8 cellular contexts compared by ENCODE assay signal in genomic region chr6:125314019-125314581, GRCh38. TPM values are rescaled to one million over a fixed set of nuclear protein-coding genes. Genes with fewer than 3 reads are reported as not detected.
DNase-seq lines count a peak whose midpoint lies in the region; ATAC-seq and TF ChIP-seq lines count a peak whose summit lies in the region.

No MANE protein-coding gene starts in this region.

- POLR2A ChIA-PET in activated CD4-positive, alpha-beta memory T cell treated with anti-CD3 and anti-CD28 coated beads, Interleukin-2, amount 10 ng/mL, durations not matched to agents 7 days and 5 days (lab: Charles Lee) = no interaction called here
- POLR2A ChIA-PET in naive thymus-derived CD8-positive, alpha-beta T cell (lab: Charles Lee) = no interaction called here

- H4K20me1 ChIP-seq in fibroblast of lung (ENCODE audit: control insufficient read depth, extremely low read depth, insufficient read depth, low read length) = no peaks in the 10 kb centered on the region

- H3K4me3 ChIP-seq in fibroblast of lung (replicated peaks in 1 of 4; ENCODE audit: control extremely low read depth in 1 of 4, insufficient read depth in 1 of 4, low read depth in 3 of 4, low read length in 4 of 4) = no peak overlapping the region

- CTCF ChIA-PET in activated CD4-positive, alpha-beta memory T cell treated with anti-CD3 and anti-CD28 coated beads, Interleukin-2, amount 10 ng/mL, durations not matched to agents 7 days and 5 days (lab: Charles Lee) = interaction anchor here (1.0 to 8.4 kb wide), 8 partner anchors 9 to 689 kb away, joined by 3 to 194 read pairs (median 5); partner anchors contain the start of genes HDDC2 and HINT3

- H3K27me3 Mint-ChIP-seq in activated CD4-positive, alpha-beta memory T cell treated with anti-CD3 and anti-CD28 coated beads, Interleukin-2, amount 10 ng/mL, durations not matched to agents 7 days and 5 days = peaks cover 13% of the 10 kb centered on the region
- peaks cover 0 to 13% (median 10%) of the 10 kb centered on the region in 5 donors for H3K27me3 Mint-ChIP-seq in naive thymus-derived CD8-positive, alpha-beta T cell

- no peaks in the 10 kb centered on the region for H3K9me3 Mint-ChIP-seq in activated CD4-positive, alpha-beta memory T cell treated with anti-CD3 and anti-CD28 coated beads, Interleukin-2, amount 10 ng/mL, durations not matched to agents 7 days and 5 days
- H3K9me3 Mint-ChIP-seq in naive thymus-derived CD8-positive, alpha-beta T cell = no peaks in the 10 kb centered on the region

- no peaks in the 10 kb centered on the region for H3K9me3 ChIP-seq in fibroblast of lung (ENCODE audit: control insufficient read depth, insufficient read depth, low read depth, low read length)

- H3K27ac ChIP-seq in fibroblast of lung (ENCODE audit: insufficient read depth, low read length) = no peak overlapping the region

- no peaks in the 10 kb centered on the region for H3K27me3 ChIP-seq in fibroblast of lung (ENCODE audit: control insufficient read depth, insufficient read depth, low read length)

- TF ChIP-seq CTCF in fibroblast of lung (conservative IDR thresholded peaks at IDR 0.05 in 1 of 2, IDR thresholded peaks at IDR 0.05 in 1 of 2; ENCODE audit: low read depth in 1 of 2, low read length in 2 of 2) = peak; percentile 87 to 88

- DNase-seq in DMS53 (lab: John Stamatoyannopoulos, UW) (peak; percentile 80), NCI-H460 (ENCODE audit: extremely low read depth, low read depth) (peak; percentile 53), fibroblast of lung (ENCODE audit: low read depth in 2 of 2) (peak; percentile 42 to 72)
- DNase-seq in activated CD4-positive, alpha-beta memory T cell treated with anti-CD3 and anti-CD28 coated beads, Interleukin-2, amount 10 ng/mL, durations not matched to agents 7 days and 5 days = peak; percentile 46
- DNase-seq in naive thymus-derived CD8-positive, alpha-beta T cell = peak in 6 of 10 donors; percentile 10 to 39 (median 29)

- no peaks in the 10 kb centered on the region for H3K4me1 ChIP-seq in fibroblast of lung (ENCODE audit: control insufficient read depth, extremely low read depth, insufficient read depth, low read length)

- no peaks in the 10 kb centered on the region for H3K36me3 ChIP-seq in fibroblast of lung (ENCODE audit: control insufficient read depth, insufficient read depth, low read length)

- no peak overlapping the region for H3K4me3 Mint-ChIP-seq in activated CD4-positive, alpha-beta memory T cell treated with anti-CD3 and anti-CD28 coated beads, Interleukin-2, amount 10 ng/mL, durations not matched to agents 7 days and 5 days
- H3K4me3 Mint-ChIP-seq in naive thymus-derived CD8-positive, alpha-beta T cell = no peak overlapping the region

- H3K9ac ChIP-seq in fibroblast of lung (ENCODE audit: insufficient read depth, low read length) = no peak overlapping the region

- no peak overlapping the region for H3K4me2 ChIP-seq in fibroblast of lung (ENCODE audit: extremely low read depth, insufficient read depth, low read length)

- no peaks in the 10 kb centered on the region for H3K79me2 ChIP-seq in fibroblast of lung (ENCODE audit: control insufficient read depth, insufficient read depth, low read length)

- no peak overlapping the region for H2AFZ ChIP-seq in fibroblast of lung (ENCODE audit: low read length)

- peak; percentile 83 for ATAC-seq in GM19372 (IDR thresholded peaks at IDR 0.05; ENCODE audit: low read depth, unreplicated experiment)
- ATAC-seq in HG03196 (IDR thresholded peaks at IDR 0.05; ENCODE audit: unreplicated experiment) = peak; percentile 91
- peak; percentile 47 to 65 for ATAC-seq in naive thymus-derived CD8-positive, alpha-beta T cell
- ATAC-seq in HG03521 (IDR thresholded peaks at IDR 0.05; ENCODE audit: unreplicated experiment) = no peak

- no peaks in the 10 kb centered on the region for H3K36me3 Mint-ChIP-seq in activated CD4-positive, alpha-beta memory T cell treated with anti-CD3 and anti-CD28 coated beads, Interleukin-2, amount 10 ng/mL, durations not matched to agents 7 days and 5 days (ENCODE audit: low read depth)
- no peaks in the 10 kb centered on the region for H3K36me3 Mint-ChIP-seq in naive thymus-derived CD8-positive, alpha-beta T cell

- no peaks in the 10 kb centered on the region for H3K4me1 Mint-ChIP-seq in activated CD4-positive, alpha-beta memory T cell treated with anti-CD3 and anti-CD28 coated beads, Interleukin-2, amount 10 ng/mL, durations not matched to agents 7 days and 5 days
- peaks cover 0 to 5% (median 2%) of the 10 kb centered on the region in 4 donors for H3K4me1 Mint-ChIP-seq in naive thymus-derived CD8-positive, alpha-beta T cell

- H3K27ac Mint-ChIP-seq in activated CD4-positive, alpha-beta memory T cell treated with anti-CD3 and anti-CD28 coated beads, Interleukin-2, amount 10 ng/mL, durations not matched to agents 7 days and 5 days = no peak overlapping the region
- no peak overlapping the region for H3K27ac Mint-ChIP-seq in naive thymus-derived CD8-positive, alpha-beta T cell

RNA-seq across cellular contexts. Expression of gene HDDC2, which starts 12.3 kb away (rescaled TPM):
- 152 and 159 TPM in 2 replicates for total RNA-seq in NCI-H460 (2014; rRNA removed; shearing (Covaris generic))
- polyA plus RNA-seq in NCI-H460 (2014; cell fraction: nucleus; rRNA removed) = 69.6 and 121 TPM in 2 replicates
- 10 to 100 TPM; 47.3 to 50.0 TPM for total RNA-seq in activated CD4-positive, alpha-beta memory T cell treated with anti-CD3 and anti-CD28 coated beads, Interleukin-2, amount 10 ng/mL, durations not matched to agents 7 days and 5 days
- total RNA-seq in fibroblast of lung = 53.9 and 58.8 TPM in 2 replicates
- 137 and 174 TPM in 2 replicates for polyA plus RNA-seq in fibroblast of lung
- 114 and 135 TPM in 2 replicates for polyA plus RNA-seq in fibroblast of lung (2012)
- polyA minus RNA-seq in fibroblast of lung (ENCODE audit: low replicate concordance) = 25.1 and 25.7 TPM in 2 replicates
- 10 to 100 TPM; 62.9 to 69.6 TPM for total RNA-seq in naive thymus-derived CD8-positive, alpha-beta T cell
- 100 to 1,000 TPM; 118 to 134 (median 119) TPM for polyA plus RNA-seq in naive thymus-derived CD8-positive, alpha-beta T cell

Comparison
In these comparisons a context has a peak if more than half of its experiments do, and no peak if none do; other contexts are left out.
1. DNase-seq: peak in every context shown above with its lines; median percentile 80 in DMS53; 57 in fibroblast of lung; 53 in NCI-H460; 46 in activated CD4-positive, alpha-beta memory T cell treated with anti-CD3 and anti-CD28 coated beads, Interleukin-2, amount 10 ng/mL, durations not matched to agents 7 days and 5 days; 29 in naive thymus-derived CD8-positive, alpha-beta T cell.